20 cellular contexts compared by ENCODE assay signal in genomic region chr6:44933113-44933512, GRCh38.
DNase-seq lines count a peak whose midpoint lies in the region; ATAC-seq and TF ChIP-seq lines count a peak whose summit lies in the region.
"Had no signal": no experiment of that assay in that cellular context is flagged by ENCODE, and none has a peak within 500 bp of the region (broad histone marks: within the 10 kb centered on the region; RNA-seq: fewer than 3 reads in every experiment).

No MANE protein-coding gene starts in this region.

- no peaks in the 10 kb centered on the region for H3K9me3 ChIP-seq in CD4-positive, alpha-beta T cell (ENCODE audit: control insufficient read depth, low read length)
- no peaks in the 10 kb centered on the region for H3K9me3 ChIP-seq in WERI-Rb-1 (ENCODE audit: severe bottlenecking)
- H3K9me3 ChIP-seq: ascending aorta, neutrophil, thoracic aorta had no signal

- H3K4me3 Mint-ChIP-seq in CD4-positive, alpha-beta T cell: peak overlapping the region; percentile 89
- H3K4me3 Mint-ChIP-seq in HFFc6: peak overlapping the region; percentile 62; the same call in 1 of the 2 replicates
- peak overlapping the region; percentile 84 for H3K4me3 Mint-ChIP-seq in activated CD8-positive, alpha-beta T cell treated with anti-CD3 and anti-CD28 coated beads for 36 hours

- peak overlapping the region; percentile 54 for H3K27ac ChIP-seq in CD4-positive, alpha-beta T cell (ENCODE audit: low read depth, low read length)
- H3K27ac ChIP-seq in WERI-Rb-1: no peak overlapping the region
- H3K27ac ChIP-seq: ascending aorta, coronary artery, HL-60, neutrophil, SK-N-MC, thoracic aorta had no signal

- intact Hi-C loops in CD4-positive, alpha-beta T cell (cut with DNase I, micrococcal nuclease): loop anchor here (2.0 to 10.0 kb wide), 6 partner anchors 44 to 489 kb away; partner anchors contain the start of gene SUPT3H (in 2 of the 2)
- intact Hi-C loops in activated CD8-positive, alpha-beta T cell treated with anti-CD3 and anti-CD28 coated beads for 36 hours (cut with micrococcal nuclease): no loop called here

- peaks cover 64% of the 10 kb centered on the region for H3K4me1 Mint-ChIP-seq in CD4-positive, alpha-beta T cell (ENCODE audit: low read depth)
- H3K4me1 Mint-ChIP-seq in HFFc6 (ENCODE audit: low read depth): no peaks in the 10 kb centered on the region
- H3K4me1 Mint-ChIP-seq in activated CD8-positive, alpha-beta T cell treated with anti-CD3 and anti-CD28 coated beads for 36 hours (ENCODE audit: low read depth): peaks cover 52% of the 10 kb centered on the region

- H3K27ac Mint-ChIP-seq in CD4-positive, alpha-beta T cell: peak overlapping the region; percentile 95
- H3K27ac Mint-ChIP-seq in HFFc6: no peak overlapping the region
- H3K27ac Mint-ChIP-seq in activated CD8-positive, alpha-beta T cell treated with anti-CD3 and anti-CD28 coated beads for 36 hours: peak overlapping the region; percentile 99

- ATAC-seq in CD4-positive, alpha-beta T cell (ENCODE audit: poor library complexity): peak; percentile 38
- ATAC-seq in activated CD8-positive, alpha-beta T cell treated with anti-CD3 and anti-CD28 coated beads for 36 hours: peak; percentile 34
- ATAC-seq: esophagus mucosa, right cardiac atrium had no signal

- H3K27me3 Mint-ChIP-seq in CD4-positive, alpha-beta T cell: no peaks in the 10 kb centered on the region
- no peaks in the 10 kb centered on the region for H3K27me3 Mint-ChIP-seq in HFFc6 (ENCODE audit: insufficient read depth)
- no peaks in the 10 kb centered on the region for H3K27me3 Mint-ChIP-seq in activated CD8-positive, alpha-beta T cell treated with anti-CD3 and anti-CD28 coated beads for 36 hours

- TF ChIP-seq CTCF in CD4-positive, alpha-beta T cell (IDR thresholded peaks at IDR 0.05): no peak
- no peak for TF ChIP-seq CTCF in HFFc6 (IDR thresholded peaks at IDR 0.05)
- TF ChIP-seq CTCF in activated CD8-positive, alpha-beta T cell treated with anti-CD3 and anti-CD28 coated beads for 36 hours (IDR thresholded peaks at IDR 0.05): no peak
- no peak for TF ChIP-seq CTCF in WERI-Rb-1 (IDR thresholded peaks at IDR 0.05; ENCODE audit: low read depth, low read length)

- no peaks in the 10 kb centered on the region for H3K9me3 Mint-ChIP-seq in CD4-positive, alpha-beta T cell
- no peaks in the 10 kb centered on the region for H3K9me3 Mint-ChIP-seq in HFFc6
- H3K9me3 Mint-ChIP-seq in activated CD8-positive, alpha-beta T cell treated with anti-CD3 and anti-CD28 coated beads for 36 hours: peaks cover 5% of the 10 kb centered on the region

- POLR2A ChIA-PET in CD4-positive, alpha-beta T cell (lab: Charles Lee): interaction anchor here (0.6 to 4.9 kb wide), 7 partner anchors 19 to 749 kb away, joined by 3 to 26 read pairs (median 4); no protein-coding TSS in a partner anchor
- POLR2A ChIA-PET in activated CD8-positive, alpha-beta T cell treated with anti-CD3 and anti-CD28 coated beads for 36 hours (lab: Charles Lee): interaction anchor here (0.5 to 0.7 kb wide), 2 partner anchors 488 to 492 kb away, joined by 3 read pairs; no protein-coding TSS in a partner anchor

- no peaks in the 10 kb centered on the region; the same call in 1 of the 2 replicates for H3K36me3 ChIP-seq in WERI-Rb-1
- H3K36me3 ChIP-seq: ascending aorta, neutrophil, thoracic aorta had no signal

- peaks cover 26% of the 10 kb centered on the region for H3K36me3 Mint-ChIP-seq in CD4-positive, alpha-beta T cell (ENCODE audit: low read depth)
- no peaks in the 10 kb centered on the region for H3K36me3 Mint-ChIP-seq in HFFc6 (ENCODE audit: low read depth)
- peaks cover 11% of the 10 kb centered on the region for H3K36me3 Mint-ChIP-seq in activated CD8-positive, alpha-beta T cell treated with anti-CD3 and anti-CD28 coated beads for 36 hours (ENCODE audit: low read depth)

- CTCF ChIA-PET in CD4-positive, alpha-beta T cell (lab: Charles Lee): interaction anchor here (0.8 kb wide), 1 partner anchor 13 kb away, joined by 3 read pairs; no protein-coding TSS in a partner anchor
- CTCF ChIA-PET in activated CD8-positive, alpha-beta T cell treated with anti-CD3 and anti-CD28 coated beads for 36 hours (lab: Charles Lee): no interaction called here

- DNase-seq in CD4-positive, alpha-beta T cell: no peak
- DNase-seq in HFFc6: no peak
- no peak for DNase-seq in activated CD8-positive, alpha-beta T cell treated with anti-CD3 and anti-CD28 coated beads for 36 hours
- peak; percentile 41 for DNase-seq in fibroblast of peridontal ligament (ENCODE audit: extremely low read depth)
- no peak for DNase-seq in dedifferentiated amniotic fluid mesenchymal stem cell (ENCODE audit: extremely low spot score)
- DNase-seq in WERI-Rb-1: no peak
- DNase-seq in superior temporal gyrus (ENCODE audit: extremely low spot score): no peak
- no peak for DNase-seq in RPMI8226
- DNase-seq: AML-193, DMS153, Kasumi-1, NCI-H446, right cardiac atrium had no signal

- H3K4me3 ChIP-seq in WERI-Rb-1 (ENCODE audit: low read depth, low read length): no peak overlapping the region
- H3K4me3 ChIP-seq: ascending aorta, coronary artery, SK-N-MC, thoracic aorta had no signal

- no peaks in the 10 kb centered on the region for H3K27me3 ChIP-seq in CD4-positive, alpha-beta T cell (ENCODE audit: control insufficient read depth, insufficient read depth, low read length)
- no peaks in the 10 kb centered on the region for H3K27me3 ChIP-seq in WERI-Rb-1 (ENCODE audit: insufficient read depth, low read depth, severe bottlenecking)
- H3K27me3 ChIP-seq: ascending aorta, neutrophil had no signal
